ENCODE assay signal across 35 cellular contexts in genomic region chr21:23952269-23952668, GRCh38.
"Had no signal": no experiment of that assay in that cellular context is flagged by ENCODE, and none has a peak within 500 bp of the region (broad histone marks: within the 10 kb centered on the region; RNA-seq: fewer than 3 reads in every experiment).

No MANE protein-coding gene starts in this region.

- H3K27ac Mint-ChIP-seq: activated CD4-positive, alpha-beta memory T cell treated with anti-CD3 and anti-CD28 coated beads for 36 hours; activated CD4-positive, alpha-beta T cell treated with anti-CD3 and anti-CD28 coated beads for 36 hours; activated CD4-positive, alpha-beta T cell treated with anti-CD3 and anti-CD28 coated beads, Interleukin-2, amount 10 ng/mL, durations not matched to agents 24 days and 14 days; activated CD8-positive, alpha-beta memory T cell treated with anti-CD3 and anti-CD28 coated beads, Interleukin-2, amount 10 ng/mL, durations not matched to agents 7 days and 5 days; activated CD8-positive, alpha-beta T cell treated with anti-CD3 and anti-CD28 coated beads, Interleukin-2, amount 10 ng/mL, durations not matched to agents 7 days and 5 days; activated naive CD4-positive, alpha-beta T cell treated with anti-CD3 and anti-CD28 coated beads for 36 hours; activated naive CD4-positive, alpha-beta T cell treated with anti-CD3 and anti-CD28 coated beads, Interleukin-2, amount 50 U/mL, for 24 hours; activated naive CD8-positive, alpha-beta T cell treated with anti-CD3 and anti-CD28 coated beads for 36 hours; activated naive CD8-positive, alpha-beta T cell treated with anti-CD3 and anti-CD28 coated beads, Interleukin-2, amount 50 U/mL, for 24 hours; activated T-helper 1 cell treated with anti-CD3 and anti-CD28 coated beads, Interleukin-12 subunit alpha, Interleukin-12 subunit beta, Interleukin-2, Interleukin-4 antibody, amounts not matched to agents 30 ng/mL and 10 ng/mL and 1 ng/mL, durations not matched to agents 14 hours and 24 hours and 36 hours; activated T-helper 2 cell treated with anti-CD3 and anti-CD28 coated beads, Interferon-gamma antibody, Interleukin-2, Interleukin-4, amounts not matched to agents 10 μg/mL and 5 μg/mL and 100 μg/mL, durations not matched to agents 14 hours and 24 hours and 36 hours; brain; dendritic cell treated with granulocyte-macrophage colony-stimulating factor and Interleukin-4, amounts not matched to agents 40 ng/mL and 50 ng/mL, for 4 days; endodermal cell had no signal

- ATAC-seq: activated CD4-positive, alpha-beta T cell treated with anti-CD3 and anti-CD28 coated beads for 36 hours; activated CD8-positive, alpha-beta memory T cell treated with anti-CD3 and anti-CD28 coated beads, Interleukin-2, amount 10 ng/mL, durations not matched to agents 7 days and 5 days; activated CD8-positive, alpha-beta T cell treated with anti-CD3 and anti-CD28 coated beads, Interleukin-2, amount 10 ng/mL, durations not matched to agents 7 days and 5 days; activated naive CD8-positive, alpha-beta T cell treated with anti-CD3 and anti-CD28 coated beads, Interleukin-2, amount 50 U/mL, for 24 hours; esophagus mucosa; heart left ventricle had no signal

- H3K27me3 Mint-ChIP-seq: activated CD4-positive, alpha-beta memory T cell treated with anti-CD3 and anti-CD28 coated beads for 36 hours; activated CD4-positive, alpha-beta T cell treated with anti-CD3 and anti-CD28 coated beads for 36 hours; activated CD4-positive, alpha-beta T cell treated with anti-CD3 and anti-CD28 coated beads, Interleukin-2, amount 10 ng/mL, durations not matched to agents 24 days and 14 days; activated CD8-positive, alpha-beta memory T cell treated with anti-CD3 and anti-CD28 coated beads, Interleukin-2, amount 10 ng/mL, durations not matched to agents 7 days and 5 days; activated naive CD4-positive, alpha-beta T cell treated with anti-CD3 and anti-CD28 coated beads, Interleukin-2, amount 50 U/mL, for 24 hours; activated naive CD8-positive, alpha-beta T cell treated with anti-CD3 and anti-CD28 coated beads for 36 hours; activated naive CD8-positive, alpha-beta T cell treated with anti-CD3 and anti-CD28 coated beads, Interleukin-2, amount 50 U/mL, for 24 hours had no signal

- H3K4me1 Mint-ChIP-seq: brain, endodermal cell had no signal

- H3K9me3 Mint-ChIP-seq: activated CD4-positive, alpha-beta memory T cell treated with anti-CD3 and anti-CD28 coated beads for 36 hours; activated CD4-positive, alpha-beta T cell treated with anti-CD3 and anti-CD28 coated beads, Interleukin-2, amount 10 ng/mL, durations not matched to agents 24 days and 14 days; activated naive CD4-positive, alpha-beta T cell treated with anti-CD3 and anti-CD28 coated beads for 36 hours; activated naive CD4-positive, alpha-beta T cell treated with anti-CD3 and anti-CD28 coated beads, Interleukin-2, amount 50 U/mL, for 24 hours; activated naive CD8-positive, alpha-beta T cell treated with anti-CD3 and anti-CD28 coated beads for 36 hours; activated naive CD8-positive, alpha-beta T cell treated with anti-CD3 and anti-CD28 coated beads, Interleukin-2, amount 50 U/mL, for 24 hours; activated T-helper 1 cell treated with anti-CD3 and anti-CD28 coated beads, Interleukin-12 subunit alpha, Interleukin-12 subunit beta, Interleukin-2, Interleukin-4 antibody, amounts not matched to agents 30 ng/mL and 10 ng/mL and 1 ng/mL, durations not matched to agents 14 hours and 24 hours and 36 hours; activated T-helper 2 cell treated with anti-CD3 and anti-CD28 coated beads, Interferon-gamma antibody, Interleukin-2, Interleukin-4, amounts not matched to agents 10 μg/mL and 5 μg/mL and 100 μg/mL, durations not matched to agents 14 hours and 24 hours and 36 hours; dendritic cell treated with granulocyte-macrophage colony-stimulating factor and Interleukin-4, amounts not matched to agents 40 ng/mL and 50 ng/mL, for 4 days had no signal

- H3K36me3 Mint-ChIP-seq: activated CD4-positive, alpha-beta memory T cell treated with anti-CD3 and anti-CD28 coated beads for 36 hours; activated CD8-positive, alpha-beta memory T cell treated with anti-CD3 and anti-CD28 coated beads, Interleukin-2, amount 10 ng/mL, durations not matched to agents 7 days and 5 days; activated naive CD4-positive, alpha-beta T cell treated with anti-CD3 and anti-CD28 coated beads, Interleukin-2, amount 50 U/mL, for 24 hours; activated naive CD8-positive, alpha-beta T cell treated with anti-CD3 and anti-CD28 coated beads for 36 hours; brain had no signal

- H3K27me3 ChIP-seq: adrenal gland, breast epithelium, cardiac muscle cell, colonic mucosa, dorsolateral prefrontal cortex, heart left ventricle had no signal

- H3K4me1 ChIP-seq: adrenal gland, breast epithelium, colonic mucosa, heart left ventricle had no signal

- H3K4me3 Mint-ChIP-seq: activated CD4-positive, alpha-beta memory T cell treated with anti-CD3 and anti-CD28 coated beads for 36 hours; activated CD4-positive, alpha-beta T cell treated with anti-CD3 and anti-CD28 coated beads for 36 hours; activated CD4-positive, alpha-beta T cell treated with anti-CD3 and anti-CD28 coated beads, Interleukin-2, amount 10 ng/mL, durations not matched to agents 24 days and 14 days; activated CD8-positive, alpha-beta memory T cell treated with anti-CD3 and anti-CD28 coated beads, Interleukin-2, amount 10 ng/mL, durations not matched to agents 7 days and 5 days; activated CD8-positive, alpha-beta T cell treated with anti-CD3 and anti-CD28 coated beads, Interleukin-2, amount 10 ng/mL, durations not matched to agents 7 days and 5 days; activated naive CD4-positive, alpha-beta T cell treated with anti-CD3 and anti-CD28 coated beads for 36 hours; activated naive CD4-positive, alpha-beta T cell treated with anti-CD3 and anti-CD28 coated beads, Interleukin-2, amount 50 U/mL, for 24 hours; activated naive CD8-positive, alpha-beta T cell treated with anti-CD3 and anti-CD28 coated beads for 36 hours; activated naive CD8-positive, alpha-beta T cell treated with anti-CD3 and anti-CD28 coated beads, Interleukin-2, amount 50 U/mL, for 24 hours; activated T-helper 1 cell treated with anti-CD3 and anti-CD28 coated beads, Interleukin-12 subunit alpha, Interleukin-12 subunit beta, Interleukin-2, Interleukin-4 antibody, amounts not matched to agents 30 ng/mL and 10 ng/mL and 1 ng/mL, durations not matched to agents 14 hours and 24 hours and 36 hours; brain; dendritic cell treated with granulocyte-macrophage colony-stimulating factor and Interleukin-4, amounts not matched to agents 40 ng/mL and 50 ng/mL, for 4 days; endodermal cell had no signal

- H3K36me3 ChIP-seq: adrenal gland, breast epithelium, cardiac muscle cell, colonic mucosa, heart left ventricle had no signal

- H3K4me3 ChIP-seq: adrenal gland, breast epithelium, cardiac muscle cell, colonic mucosa, dorsolateral prefrontal cortex, heart left ventricle had no signal

- H3K9me3 ChIP-seq: adrenal gland, breast epithelium, colonic mucosa, heart left ventricle had no signal

- H3K27ac ChIP-seq: adrenal gland, breast epithelium, cardiac muscle cell, colonic mucosa, dorsolateral prefrontal cortex, heart left ventricle had no signal

- DNase-seq: activated CD4-positive, alpha-beta memory T cell treated with anti-CD3 and anti-CD28 coated beads for 36 hours; activated CD4-positive, alpha-beta T cell treated with anti-CD3 and anti-CD28 coated beads for 36 hours; activated CD4-positive, alpha-beta T cell treated with anti-CD3 and anti-CD28 coated beads, Interleukin-2, amount 10 ng/mL, durations not matched to agents 24 days and 14 days; activated CD4-positive, CD25-positive, alpha-beta regulatory T cell; activated CD4-positive, CD25-positive, alpha-beta regulatory T cell treated with anti-CD3 and anti-CD28 coated beads, Interleukin-2, amount 50 U/mL, for 72 hours; activated CD8-positive, alpha-beta memory T cell treated with anti-CD3 and anti-CD28 coated beads, Interleukin-2, amount 10 ng/mL, durations not matched to agents 7 days and 5 days; activated CD8-positive, alpha-beta memory T cell treated with anti-CD3 and anti-CD28 coated beads, Interleukin-2, amount 50 U/mL, for 4 hours; activated CD8-positive, alpha-beta T cell treated with anti-CD3 and anti-CD28 coated beads, Interleukin-2, amount 10 ng/mL, durations not matched to agents 7 days and 5 days; activated effector memory CD4-positive, alpha-beta T cell treated with anti-CD3 and anti-CD28 coated beads, Interleukin-2, amount 50 U/mL, for 16 hours; activated naive CD4-positive, alpha-beta T cell treated with anti-CD3 and anti-CD28 coated beads for 36 hours; activated naive CD8-positive, alpha-beta T cell treated with anti-CD3 and anti-CD28 coated beads for 36 hours; activated naive CD8-positive, alpha-beta T cell treated with anti-CD3 and anti-CD28 coated beads, Interleukin-2, amount 50 U/mL, for 24 hours; activated T-cell treated with anti-CD3 and anti-CD28 coated beads, Interleukin-2, amount 50 U/mL, for 1 hour; activated T-cell treated with anti-CD3 and anti-CD28 coated beads, Interleukin-2, amount 50 U/mL, for 48 hours; adrenal gland; amygdala; aorta; central memory CD4-positive, alpha-beta T cell; cerebellar nuclear complex; colonic mucosa; dorsolateral prefrontal cortex; effector memory CD4-positive, alpha-beta T cell; endodermal cell; foreskin fibroblast; glutamatergic neuron; heart left ventricle; T-helper 2 cell had no signal
